ENCODE assay signal across 18 cellular contexts in the genomic region with DNA sequence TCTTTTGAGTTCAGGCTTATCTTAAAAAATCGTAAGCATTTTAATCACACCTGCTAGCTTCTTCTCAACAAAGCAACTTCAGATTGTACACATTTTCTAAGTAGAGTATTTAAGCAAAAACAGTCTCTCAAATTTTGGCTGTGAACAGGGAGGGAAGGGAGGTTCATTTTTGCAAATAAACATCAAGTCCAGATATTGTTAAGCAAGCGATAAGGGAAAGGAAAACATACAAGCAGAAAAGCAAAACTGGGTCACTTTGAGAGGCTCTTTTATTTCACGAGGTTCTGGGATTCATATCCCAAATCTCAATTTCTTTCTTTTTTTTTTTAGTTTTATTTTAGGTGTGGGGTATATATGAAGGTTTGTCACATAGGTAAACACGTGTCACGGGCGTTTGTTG.
DNase-seq lines count a peak whose midpoint lies in the region; ATAC-seq and TF ChIP-seq lines count a peak whose summit lies in the region.
"Had no signal": no experiment of that assay in that cellular context is flagged by ENCODE, and none has a peak within 500 bp of the region (broad histone marks: within the 10 kb centered on the region; RNA-seq: fewer than 3 reads in every experiment).

No MANE protein-coding gene starts in this region.

- no peak for DNase-seq in Right ventricle myocardium inferior (ENCODE audit: missing footprints)
- DNase-seq in left cardiac atrium, result no peak
- DNase-seq in WTC11 (ENCODE audit: low spot score), result no peak
- DNase-seq: Calu3; CD8-positive, alpha-beta T cell; DMS53; DND-41; EL; HCEC 1CT had no signal

- H3K36me3 Mint-ChIP-seq in WTC11, result 0 out of 2 replicates have a peak, but pooled peaks cover 2% of the 10 kb centered on the region

- H3K4me2 ChIP-seq in neural cell (ENCODE audit: low read length), result no peak overlapping the region
- H3K4me2 ChIP-seq: BLaER1 treated with 17β-estradiol and CSF1 and Interleukin-3, amounts not matched to agents 10 nM and 100 nM; GM23338 had no signal

- no peaks in the 10 kb centered on the region for H3K36me3 ChIP-seq in neural cell (ENCODE audit: insufficient read depth, low read length)

- no peaks in the 10 kb centered on the region for H3K9me3 Mint-ChIP-seq in WTC11
- H3K9me3 Mint-ChIP-seq: CD8-positive, alpha-beta T cell; GM23338 had no signal

- TF ChIP-seq EP300 in neural cell (conservative IDR thresholded peaks at IDR 0.05; ENCODE audit: poor library complexity, severe bottlenecking), result no peak

- H3K4me1 Mint-ChIP-seq in WTC11, result no peaks in the 10 kb centered on the region
- H3K4me1 Mint-ChIP-seq: B cell, GM23338 had no signal

- H3F3A ChIP-seq in neural cell (ENCODE audit: insufficient read depth, low read length, poor library complexity, severe bottlenecking), result no peaks in the 10 kb centered on the region

- TF ChIP-seq RAD21 in neural cell (conservative IDR thresholded peaks at IDR 0.05), result no peak

- TF ChIP-seq CTCF in VCaP (conservative IDR thresholded peaks at IDR 0.05) (no peak), WTC11 (IDR thresholded peaks at IDR 0.05) (no peak), neural cell (IDR thresholded peaks at IDR 0.05; ENCODE audit: poor library complexity, severe bottlenecking) (no peak)

- H3K9me3 ChIP-seq in neural cell (ENCODE audit: low read length), result no peaks in the 10 kb centered on the region
- H3K9me3 ChIP-seq: BLaER1 treated with 17β-estradiol and CSF1 and Interleukin-3, amounts not matched to agents 10 nM and 100 nM had no signal

- ATAC-seq in Right ventricle myocardium inferior (peak; percentile 49), left cardiac atrium (no peak), WTC11 (no peak), GM18858 (IDR thresholded peaks at IDR 0.05; ENCODE audit: unreplicated experiment) (no peak), GM21786 (IDR thresholded peaks at IDR 0.05; ENCODE audit: unreplicated experiment) (no peak), GM19023 (IDR thresholded peaks at IDR 0.05; ENCODE audit: unreplicated experiment) (no peak)
- ATAC-seq: CD8-positive, alpha-beta T cell; GM12878; GM23338 had no signal

- no peak overlapping the region for H2AFZ ChIP-seq in neural cell (ENCODE audit: low read depth, low read length)
- H2AFZ ChIP-seq: GM23338 had no signal

- no peaks in the 10 kb centered on the region for H3K9me2 ChIP-seq in neural cell (ENCODE audit: insufficient read depth, low read length)

- no peaks in the 10 kb centered on the region for H3K27me3 ChIP-seq in neural cell (ENCODE audit: insufficient read depth, low read depth, low read length)
- H3K27me3 ChIP-seq: BLaER1 treated with 17β-estradiol and CSF1 and Interleukin-3, amounts not matched to agents 10 nM and 100 nM had no signal

- no peak overlapping the region for H3K4me3 Mint-ChIP-seq in WTC11
- H3K4me3 Mint-ChIP-seq: B cell; CD8-positive, alpha-beta T cell; GM23338 had no signal

- POLR2A ChIA-PET in WTC11 (lab: Charles Lee), result no interaction called here

- H3K27ac Mint-ChIP-seq in WTC11, result peak overlapping the region; percentile 15; the same call in 1 of the 2 replicates
- H3K27ac Mint-ChIP-seq: B cell; CD8-positive, alpha-beta T cell; GM23338 had no signal

- peak overlapping the region; percentile 28; the same call in 1 of the 2 replicates for H3K27ac ChIP-seq in VCaP
- peak overlapping the region; percentile 73 for H3K27ac ChIP-seq in neural cell (ENCODE audit: low read length)
- H3K27ac ChIP-seq: BLaER1 treated with 17β-estradiol and CSF1 and Interleukin-3, amounts not matched to agents 10 nM and 100 nM had no signal

- no peak overlapping the region for H3K4me3 ChIP-seq in neural cell (ENCODE audit: low read length)
- H3K4me3 ChIP-seq: BLaER1 treated with 17β-estradiol and CSF1 and Interleukin-3, amounts not matched to agents 10 nM and 100 nM; GM12878; GM23338 had no signal

- CTCF ChIA-PET in WTC11 (lab: Charles Lee), result interaction anchor here (0.6 to 1.0 kb wide), 2 partner anchors 300 to 317 kb away, joined by 3 read pairs; no protein-coding TSS in a partner anchor

- H4K20me1 ChIP-seq in neural cell (ENCODE audit: insufficient read depth), result no peaks in the 10 kb centered on the region
- H4K20me1 ChIP-seq: BLaER1 treated with 17β-estradiol and CSF1 and Interleukin-3, amounts not matched to agents 10 nM and 100 nM had no signal

- H3K27me3 Mint-ChIP-seq in WTC11 (ENCODE audit: low read depth), result no peaks in the 10 kb centered on the region
- H3K27me3 Mint-ChIP-seq: B cell had no signal

- intact Hi-C loops in Right ventricle myocardium inferior (cut with DNase I) (loop anchor here (5.0 kb wide), 1 partner anchor 288 kb away; a partner anchor contains a TSS), left cardiac atrium (cut with DNase I) (loop anchor here in 1 of 2 donors (10.0 kb wide), 1 partner anchor 291 kb away; a partner anchor contains a TSS)

- H3K9ac ChIP-seq in neural cell (ENCODE audit: low read length), result peak overlapping the region; percentile 24
- H3K9ac ChIP-seq: BLaER1 treated with 17β-estradiol and CSF1 and Interleukin-3, amounts not matched to agents 10 nM and 100 nM had no signal

- no peaks in the 10 kb centered on the region for H3K79me2 ChIP-seq in neural cell (replicated peaks; ENCODE audit: insufficient read depth, low read length)

TF ChIP-seq in WTC11, 78 proteins besides CTCF, POLR2A, EP300 and RAD21 (continues in another document):
- TF ChIP-seq TCF7 (CRISPR knock-in tag; IDR thresholded peaks at IDR 0.05; ENCODE audit: low read depth) (no peak), SMAD4 (CRISPR knock-in tag; IDR thresholded peaks at IDR 0.05) (no peak)
- TF ChIP-seq, protein P1, sequence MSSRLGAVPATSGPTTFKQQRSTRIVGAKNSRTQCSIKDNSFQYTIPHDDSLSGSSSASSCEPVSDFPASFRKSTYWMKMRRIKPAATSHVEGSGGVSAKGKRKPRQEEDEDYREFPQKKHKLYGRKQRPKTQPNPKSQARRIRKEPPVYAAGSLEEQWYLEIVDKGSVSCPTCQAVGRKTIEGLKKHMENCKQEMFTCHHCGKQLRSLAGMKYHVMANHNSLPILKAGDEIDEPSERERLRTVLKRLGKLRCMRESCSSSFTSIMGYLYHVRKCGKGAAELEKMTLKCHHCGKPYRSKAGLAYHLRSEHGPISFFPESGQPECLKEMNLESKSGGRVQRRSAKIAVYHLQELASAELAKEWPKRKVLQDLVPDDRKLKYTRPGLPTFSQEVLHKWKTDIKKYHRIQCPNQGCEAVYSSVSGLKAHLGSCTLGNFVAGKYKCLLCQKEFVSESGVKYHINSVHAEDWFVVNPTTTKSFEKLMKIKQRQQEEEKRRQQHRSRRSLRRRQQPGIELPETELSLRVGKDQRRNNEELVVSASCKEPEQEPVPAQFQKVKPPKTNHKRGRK (CRISPR knock-in tag; IDR thresholded peaks at IDR 0.05; ENCODE audit: borderline replicate concordance), result no peak

TF ChIP-seq in neural cell, 6 proteins besides CTCF, POLR2A, EP300 and RAD21:
- TF ChIP-seq TAF1 (IDR thresholded peaks at IDR 0.05; ENCODE audit: low read depth) (no peak), EZH2 (IDR thresholded peaks at IDR 0.05; ENCODE audit: borderline replicate concordance, insufficient read depth, low read length, poor library complexity, severe bottlenecking) (no peak)
